Comparison of ENCODE assay signal across 8 cellular contexts in the genomic region with DNA sequence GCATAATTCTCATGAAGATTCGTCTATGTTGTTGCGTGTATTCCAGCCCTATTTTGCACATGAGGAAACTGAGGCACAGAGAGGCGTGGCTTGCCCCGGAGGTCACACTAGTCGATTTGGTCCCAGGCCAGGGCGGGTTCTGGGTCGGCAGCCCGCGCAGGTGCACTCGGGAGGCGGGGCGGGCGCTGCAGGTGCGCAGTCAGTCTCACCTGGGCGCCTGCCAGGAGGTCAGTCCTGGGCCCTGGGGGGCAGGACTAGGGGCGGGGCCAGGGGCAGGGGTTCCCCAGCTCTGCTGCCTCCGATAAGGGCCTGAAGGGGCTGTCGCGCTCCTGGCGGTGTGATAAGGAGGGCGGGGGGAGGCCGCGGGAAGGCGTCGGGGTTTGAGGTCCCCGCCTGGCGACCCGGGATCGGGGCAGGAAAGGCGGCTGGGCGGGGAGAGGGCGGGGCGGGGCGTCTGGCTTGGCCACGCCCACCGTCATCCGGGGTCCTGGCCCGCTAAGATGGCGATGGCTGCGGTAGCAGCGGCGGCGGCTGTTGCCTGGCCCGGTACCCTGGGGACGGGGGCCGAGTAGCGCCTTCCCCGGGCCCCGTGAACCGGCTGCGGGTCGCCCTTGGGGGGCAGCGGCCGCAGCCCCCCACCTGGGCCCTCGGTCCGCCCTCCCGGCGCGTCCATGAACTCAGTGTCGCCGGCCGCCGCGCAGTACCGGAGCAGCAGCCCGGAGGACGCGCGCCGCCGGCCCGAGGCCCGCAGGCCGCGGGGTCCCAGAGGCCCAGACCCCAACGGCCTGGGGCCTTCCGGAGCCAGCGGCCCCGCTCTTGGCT. TPM values are rescaled to one million over a fixed set of nuclear protein-coding genes. Genes with fewer than 3 reads are reported as not detected.
DNase-seq lines count a peak whose midpoint lies in the region; ATAC-seq and TF ChIP-seq lines count a peak whose summit lies in the region.

A gene (plus strand): TSS at position 485 of the 822 bp plus-strand sequence. CDS start 187 bp downstream, at position 672.

- no peaks in the 10 kb centered on the region for H4K20me1 ChIP-seq in fibroblast of lung (ENCODE audit: control insufficient read depth, extremely low read depth, insufficient read depth, low read length)

- TF ChIP-seq CTCF in GM20000 (IDR thresholded peaks at IDR 0.05; ENCODE audit: extremely low read depth, missing control alignments), result no peak
- no peak for TF ChIP-seq CTCF in fibroblast of lung (conservative IDR thresholded peaks at IDR 0.05 in 1 of 2, IDR thresholded peaks at IDR 0.05 in 1 of 2; ENCODE audit: low read depth in 1 of 2, low read length in 2 of 2)

- peak within 1 kb of the TSS; percentile 90 for H3K9ac ChIP-seq in fibroblast of lung (ENCODE audit: insufficient read depth, low read length)

- no peaks in the 10 kb centered on the region for H3K36me3 ChIP-seq in fibroblast of lung (ENCODE audit: control insufficient read depth, insufficient read depth, low read length)
- peaks cover 0 to 22% (median 0%) of the 10 kb centered on the region in 3 experiments for H3K36me3 ChIP-seq in naive thymus-derived CD4-positive, alpha-beta T cell (ENCODE audit: control insufficient read depth in 2 of 3, insufficient read depth in 3 of 3, low read length in 3 of 3)

- peaks cover 7% of the 10 kb centered on the region for H3K4me1 Mint-ChIP-seq in activated T-helper 1 cell treated with anti-CD3 and anti-CD28 coated beads, Interleukin-12 subunit alpha, Interleukin-12 subunit beta, Interleukin-2, Interleukin-4 antibody, amounts not matched to agents 30 ng/mL and 10 ng/mL and 1 ng/mL, durations not matched to agents 14 hours and 24 hours and 36 hours (ENCODE audit: low read depth)
- peaks cover 8 to 27% (median 16%) of the 10 kb centered on the region in 7 donors for H3K4me1 Mint-ChIP-seq in naive thymus-derived CD4-positive, alpha-beta T cell

- H3K27me3 ChIP-seq in fibroblast of lung (ENCODE audit: control insufficient read depth, insufficient read depth, low read length), result no peaks in the 10 kb centered on the region
- no peaks in the 10 kb centered on the region for H3K27me3 ChIP-seq in naive thymus-derived CD4-positive, alpha-beta T cell (ENCODE audit: control insufficient read depth in 2 of 2, insufficient read depth in 2 of 2, low read length in 2 of 2)

- H3K27me3 Mint-ChIP-seq in activated T-helper 1 cell treated with anti-CD3 and anti-CD28 coated beads, Interleukin-12 subunit alpha, Interleukin-12 subunit beta, Interleukin-2, Interleukin-4 antibody, amounts not matched to agents 30 ng/mL and 10 ng/mL and 1 ng/mL, durations not matched to agents 14 hours and 24 hours and 36 hours (ENCODE audit: insufficient read depth), result peaks cover 25% of the 10 kb centered on the region
- peaks cover 4 to 28% (median 5%) of the 10 kb centered on the region in 5 donors for H3K27me3 Mint-ChIP-seq in naive thymus-derived CD4-positive, alpha-beta T cell

- no peaks in the 10 kb centered on the region for H3K4me1 ChIP-seq in fibroblast of lung (ENCODE audit: control insufficient read depth, extremely low read depth, insufficient read depth, low read length)
- peaks cover 13 to 19% of the 10 kb centered on the region in 2 donors for H3K4me1 ChIP-seq in naive thymus-derived CD4-positive, alpha-beta T cell (ENCODE audit: control insufficient read depth in 2 of 2, insufficient read depth in 2 of 2, low read length in 2 of 2)

- peak within 1 kb of the TSS; percentile 89 for H3K4me2 ChIP-seq in fibroblast of lung (ENCODE audit: extremely low read depth, insufficient read depth, low read length)

- peak within 1 kb of the TSS; percentile 44 for H2AFZ ChIP-seq in fibroblast of lung (ENCODE audit: low read length)

- H3K9me3 ChIP-seq in fibroblast of lung (ENCODE audit: control insufficient read depth, insufficient read depth, low read depth, low read length), result no peaks in the 10 kb centered on the region
- no peaks in the 10 kb centered on the region for H3K9me3 ChIP-seq in naive thymus-derived CD4-positive, alpha-beta T cell (ENCODE audit: control insufficient read depth in 2 of 3, low read length in 3 of 3)

- peak; percentile 84 for DNase-seq in CD1c-positive myeloid dendritic cell (ENCODE audit: extremely low spot score)
- peak; percentile 98 for DNase-seq in GM20000 (ENCODE audit: low spot score)
- DNase-seq in Jurkat, Clone E6-1 (ENCODE audit: low read depth, low spot score), result peak; percentile 60
- DNase-seq in RKO (ENCODE audit: low spot score), result peak; percentile 71
- DNase-seq in activated T-helper 1 cell treated with anti-CD3 and anti-CD28 coated beads, Interleukin-12 subunit alpha, Interleukin-12 subunit beta, Interleukin-2, Interleukin-4 antibody, amounts not matched to agents 30 ng/mL and 10 ng/mL and 1 ng/mL, durations not matched to agents 14 hours and 24 hours and 36 hours (ENCODE audit: low spot score), result peak; percentile 71
- peak; percentile 45 to 61 for DNase-seq in fibroblast of lung (ENCODE audit: low read depth in 2 of 2)
- peak; percentile 77 to 90 (median 84) for DNase-seq in naive thymus-derived CD4-positive, alpha-beta T cell
- DNase-seq in stimulated activated naive CD4-positive, alpha-beta T cell (lab: John Stamatoyannopoulos, UW), result peak; percentile 80 to 95 (median 87)

- POLR2A ChIA-PET in naive thymus-derived CD4-positive, alpha-beta T cell (lab: Charles Lee), result interaction anchor here (0.9 to 9.3 kb wide), 8 partner anchors 9 to 60 kb away, joined by 3 to 126 read pairs (median 4); a partner anchor contains a TSS

- H3K4me3 ChIP-seq in Jurkat, Clone E6-1 (ENCODE audit: low read length), result peak within 1 kb of the TSS; percentile 92
- peak within 1 kb of the TSS; percentile 66 to 82 (median 76) for H3K4me3 ChIP-seq in fibroblast of lung (replicated peaks in 1 of 4; ENCODE audit: control extremely low read depth in 1 of 4, insufficient read depth in 1 of 4, low read depth in 3 of 4, low read length in 4 of 4)
- H3K4me3 ChIP-seq in naive thymus-derived CD4-positive, alpha-beta T cell (ENCODE audit: low read length), result peak within 1 kb of the TSS; percentile 83

- peaks cover 9% of the 10 kb centered on the region for H3K36me3 Mint-ChIP-seq in activated T-helper 1 cell treated with anti-CD3 and anti-CD28 coated beads, Interleukin-12 subunit alpha, Interleukin-12 subunit beta, Interleukin-2, Interleukin-4 antibody, amounts not matched to agents 30 ng/mL and 10 ng/mL and 1 ng/mL, durations not matched to agents 14 hours and 24 hours and 36 hours (ENCODE audit: low read depth)
- H3K36me3 Mint-ChIP-seq in naive thymus-derived CD4-positive, alpha-beta T cell, result peaks cover 0 to 4% (median 0%) of the 10 kb centered on the region in 5 donors

- ATAC-seq in naive thymus-derived CD4-positive, alpha-beta T cell, result peak; percentile 93

- intact Hi-C loops in activated T-helper 1 cell treated with anti-CD3 and anti-CD28 coated beads, Interleukin-12 subunit alpha, Interleukin-12 subunit beta, Interleukin-2, Interleukin-4 antibody, amounts not matched to agents 30 ng/mL and 10 ng/mL and 1 ng/mL, durations not matched to agents 14 hours and 24 hours and 36 hours (cut with micrococcal nuclease), result loop anchor here (1.0 to 5.0 kb wide), 2 partner anchors 26 to 36 kb away; no protein-coding TSS in a partner anchor
- intact Hi-C loops in naive thymus-derived CD4-positive, alpha-beta T cell (cut with micrococcal nuclease), result loop anchor here (1.0 to 5.0 kb wide), 6 partner anchors 11 to 419 kb away; a partner anchor contains a TSS

- peak within 1 kb of the TSS; percentile 71 for H3K27ac ChIP-seq in fibroblast of lung (ENCODE audit: insufficient read depth, low read length)
- peak within 1 kb of the TSS; percentile 96 for H3K27ac ChIP-seq in naive thymus-derived CD4-positive, alpha-beta T cell (ENCODE audit: low read depth, low read length)

- peak within 1 kb of the TSS; percentile 85 for H3K4me3 Mint-ChIP-seq in activated T-helper 1 cell treated with anti-CD3 and anti-CD28 coated beads, Interleukin-12 subunit alpha, Interleukin-12 subunit beta, Interleukin-2, Interleukin-4 antibody, amounts not matched to agents 30 ng/mL and 10 ng/mL and 1 ng/mL, durations not matched to agents 14 hours and 24 hours and 36 hours
- H3K4me3 Mint-ChIP-seq in naive thymus-derived CD4-positive, alpha-beta T cell, result peak within 1 kb of the TSS; percentile 83 to 93 (median 88)

- CTCF ChIA-PET in naive thymus-derived CD4-positive, alpha-beta T cell (lab: Charles Lee), result interaction anchor here (1.1 to 1.2 kb wide), 2 partner anchors 26 to 37 kb away, joined by 5 read pairs; no protein-coding TSS in a partner anchor

- peaks cover 11% of the 10 kb centered on the region for H3K79me2 ChIP-seq in fibroblast of lung (ENCODE audit: control insufficient read depth, insufficient read depth, low read length)

- H3K27ac Mint-ChIP-seq in activated T-helper 1 cell treated with anti-CD3 and anti-CD28 coated beads, Interleukin-12 subunit alpha, Interleukin-12 subunit beta, Interleukin-2, Interleukin-4 antibody, amounts not matched to agents 30 ng/mL and 10 ng/mL and 1 ng/mL, durations not matched to agents 14 hours and 24 hours and 36 hours, result peak within 1 kb of the TSS; percentile 82
- H3K27ac Mint-ChIP-seq in naive thymus-derived CD4-positive, alpha-beta T cell, result peak within 1 kb of the TSS; percentile 72 to 91 (median 87)

- no peaks in the 10 kb centered on the region for H3K9me3 Mint-ChIP-seq in activated T-helper 1 cell treated with anti-CD3 and anti-CD28 coated beads, Interleukin-12 subunit alpha, Interleukin-12 subunit beta, Interleukin-2, Interleukin-4 antibody, amounts not matched to agents 30 ng/mL and 10 ng/mL and 1 ng/mL, durations not matched to agents 14 hours and 24 hours and 36 hours
- H3K9me3 Mint-ChIP-seq in naive thymus-derived CD4-positive, alpha-beta T cell, result no peaks in the 10 kb centered on the region

RNA-seq across cellular contexts. Expression of the gene that starts here (rescaled TPM):
- polyA plus RNA-seq in Jurkat, Clone E6-1 (2012; ENCODE audit: insufficient read depth, insufficient read length), result 45.7 TPM
- 37.3 and 40.7 TPM in 2 replicates for total RNA-seq in activated T-helper 1 cell treated with anti-CD3 and anti-CD28 coated beads, Interleukin-12 subunit alpha, Interleukin-12 subunit beta, Interleukin-2, Interleukin-4 antibody, amounts not matched to agents 30 ng/mL and 10 ng/mL and 1 ng/mL, durations not matched to agents 14 hours and 24 hours and 36 hours
- total RNA-seq in fibroblast of lung, result 13.4 and 14.9 TPM in 2 replicates
- 7.2 and 12.8 TPM in 2 replicates for polyA plus RNA-seq in fibroblast of lung
- 12.5 and 19.3 TPM in 2 replicates for polyA plus RNA-seq in fibroblast of lung (2012)
- 22.8 and 39.0 TPM in 2 replicates for polyA minus RNA-seq in fibroblast of lung (ENCODE audit: low replicate concordance)
- 10 to 100 TPM; 41.7 to 70.3 (median 56.7) TPM for total RNA-seq in naive thymus-derived CD4-positive, alpha-beta T cell
- 10 to 100 TPM; 12.9 to 21.8 TPM for polyA plus RNA-seq in naive thymus-derived CD4-positive, alpha-beta T cell

Comparison
In these comparisons a context has a peak if more than half of its experiments do, and no peak if none do; other contexts are left out.
1. Peak in every context shown above with its lines: DNase-seq, ATAC-seq, H3K4me3 ChIP-seq and H3K27ac ChIP-seq.